In the genomic region with DNA sequence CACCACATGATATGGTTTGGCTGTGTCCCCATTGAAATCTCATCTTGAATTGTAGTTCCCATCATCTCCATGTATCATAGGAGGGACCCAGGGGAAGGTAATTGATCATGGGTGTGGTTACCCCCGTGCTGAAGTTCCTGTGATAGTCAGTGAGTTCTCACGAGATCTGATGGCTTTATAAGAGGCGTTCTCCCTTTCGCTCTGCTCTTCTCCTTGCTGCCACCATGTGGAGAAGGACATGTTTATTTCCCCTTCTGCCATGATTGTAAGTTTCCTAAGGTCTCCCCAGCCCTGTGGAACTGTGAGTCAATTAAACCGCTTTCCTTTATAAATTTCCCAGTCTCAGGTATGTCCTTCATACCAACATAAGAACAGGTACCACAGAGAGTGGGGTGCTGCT, we compare ENCODE assay signal across 1 cellular context.
TF ChIP-seq lines count a peak whose summit lies in the region.

No MANE protein-coding gene starts in this region.

TF ChIP-seq in GM23338, 12 proteins besides CTCF, POLR2A, EP300 and RAD21 (continued from another document):
- TF ChIP-seq, protein P1, sequence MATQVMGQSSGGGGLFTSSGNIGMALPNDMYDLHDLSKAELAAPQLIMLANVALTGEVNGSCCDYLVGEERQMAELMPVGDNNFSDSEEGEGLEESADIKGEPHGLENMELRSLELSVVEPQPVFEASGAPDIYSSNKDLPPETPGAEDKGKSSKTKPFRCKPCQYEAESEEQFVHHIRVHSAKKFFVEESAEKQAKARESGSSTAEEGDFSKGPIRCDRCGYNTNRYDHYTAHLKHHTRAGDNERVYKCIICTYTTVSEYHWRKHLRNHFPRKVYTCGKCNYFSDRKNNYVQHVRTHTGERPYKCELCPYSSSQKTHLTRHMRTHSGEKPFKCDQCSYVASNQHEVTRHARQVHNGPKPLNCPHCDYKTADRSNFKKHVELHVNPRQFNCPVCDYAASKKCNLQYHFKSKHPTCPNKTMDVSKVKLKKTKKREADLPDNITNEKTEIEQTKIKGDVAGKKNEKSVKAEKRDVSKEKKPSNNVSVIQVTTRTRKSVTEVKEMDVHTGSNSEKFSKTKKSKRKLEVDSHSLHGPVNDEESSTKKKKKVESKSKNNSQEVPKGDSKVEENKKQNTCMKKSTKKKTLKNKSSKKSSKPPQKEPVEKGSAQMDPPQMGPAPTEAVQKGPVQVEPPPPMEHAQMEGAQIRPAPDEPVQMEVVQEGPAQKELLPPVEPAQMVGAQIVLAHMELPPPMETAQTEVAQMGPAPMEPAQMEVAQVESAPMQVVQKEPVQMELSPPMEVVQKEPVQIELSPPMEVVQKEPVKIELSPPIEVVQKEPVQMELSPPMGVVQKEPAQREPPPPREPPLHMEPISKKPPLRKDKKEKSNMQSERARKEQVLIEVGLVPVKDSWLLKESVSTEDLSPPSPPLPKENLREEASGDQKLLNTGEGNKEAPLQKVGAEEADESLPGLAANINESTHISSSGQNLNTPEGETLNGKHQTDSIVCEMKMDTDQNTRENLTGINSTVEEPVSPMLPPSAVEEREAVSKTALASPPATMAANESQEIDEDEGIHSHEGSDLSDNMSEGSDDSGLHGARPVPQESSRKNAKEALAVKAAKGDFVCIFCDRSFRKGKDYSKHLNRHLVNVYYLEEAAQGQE (IDR thresholded peaks at IDR 0.05; ENCODE audit: unreplicated experiment), result no peak
